21 cellular contexts compared by ENCODE assay signal in genomic region chr5:178323541-178323865, GRCh38.
A peak's percentile ranks its signal among the peaks of the same experiment; 100 is the strongest.
DNase-seq lines count a peak whose midpoint lies in the region; ATAC-seq and TF ChIP-seq lines count a peak whose summit lies in the region.
"Had no signal": no experiment of that assay in that cellular context is flagged by ENCODE, and none has a peak within 500 bp of the region (broad histone marks: within the 10 kb centered on the region; RNA-seq: fewer than 3 reads in every experiment).

No MANE protein-coding gene starts in this region.

- H3K27ac Mint-ChIP-seq in chondrocyte (ENCODE audit: unreplicated experiment), result no peak overlapping the region
- H3K27ac Mint-ChIP-seq: activated CD8-positive, alpha-beta T cell treated with anti-CD3 and anti-CD28 coated beads, Interleukin-2, amount 10 ng/mL, durations not matched to agents 7 days and 5 days had no signal

- H3K9me3 ChIP-seq in upper lobe of right lung, result no peaks in the 10 kb centered on the region
- H3K9me3 ChIP-seq: ascending aorta, Caco-2, left ventricle myocardium inferior, neutrophil, testis had no signal

- DNase-seq in chondrocyte (ENCODE audit: low spot score), result peak; percentile 56
- peak; percentile 37 for DNase-seq in upper lobe of right lung
- no peak for DNase-seq in stimulated activated CD4-positive, alpha-beta T cell treated with anti-CD3 and anti-CD28 coated beads, Interleukin-12 subunit alpha, Interleukin-12 subunit beta, amount 100 ng/mL, for 4 hours
- no peak for DNase-seq in superior temporal gyrus (ENCODE audit: extremely low spot score)
- DNase-seq in middle frontal gyrus (ENCODE audit: extremely low spot score, low spot score), result no peak
- DNase-seq: activated CD4-positive, CD25-positive, alpha-beta regulatory T cell; activated CD8-positive, alpha-beta T cell treated with anti-CD3 and anti-CD28 coated beads, Interleukin-2, amount 10 ng/mL, durations not matched to agents 7 days and 5 days; activated naive CD4-positive, alpha-beta T cell treated with anti-CD3 and anti-CD28 coated beads, Interleukin-2, amount 50 U/mL, for 16 hours; activated T-cell treated with anti-CD3 and anti-CD28 coated beads, Interleukin-2, amount 50 U/mL, for 4 hours; Caco-2; EL; left ventricle myocardium inferior; MM.1S; NCI-H1436 treated with DMSO at 0.1 percent for 48 hours; PC-9; testis had no signal

- ATAC-seq in GM19025 (IDR thresholded peaks at IDR 0.05; ENCODE audit: low read depth, unreplicated experiment), result peak; percentile 24
- peak; percentile 39 for ATAC-seq in GM21717 (IDR thresholded peaks at IDR 0.05; ENCODE audit: unreplicated experiment)
- ATAC-seq in upper lobe of right lung, result no peak
- ATAC-seq: activated CD8-positive, alpha-beta T cell treated with anti-CD3 and anti-CD28 coated beads, Interleukin-2, amount 10 ng/mL, durations not matched to agents 7 days and 5 days; activated T-cell treated with anti-CD3 and anti-CD28 coated beads, Interleukin-2, amount 50 U/mL, for 4 hours had no signal

- no peaks in the 10 kb centered on the region for H3K9me3 Mint-ChIP-seq in chondrocyte (ENCODE audit: low read depth)
- H3K9me3 Mint-ChIP-seq: activated T-cell treated with anti-CD3 and anti-CD28 coated beads, Interleukin-2, amount 50 U/mL, for 4 hours had no signal

- no peaks in the 10 kb centered on the region for H3K27me3 ChIP-seq in upper lobe of right lung
- H3K27me3 ChIP-seq: ascending aorta, neutrophil, SJSA1, testis had no signal

- no peaks in the 10 kb centered on the region for H3K36me3 ChIP-seq in upper lobe of right lung
- H3K36me3 ChIP-seq: ascending aorta, left ventricle myocardium inferior, neutrophil, SJSA1 had no signal

- no peak overlapping the region for H3K4me3 ChIP-seq in upper lobe of right lung
- H3K4me3 ChIP-seq: ascending aorta, left ventricle myocardium inferior, PC-9, SJSA1, testis had no signal

- peaks cover 16% of the 10 kb centered on the region for H3K4me1 ChIP-seq in upper lobe of right lung
- H3K4me1 ChIP-seq: ascending aorta, Caco-2, SJSA1, testis had no signal

- no peaks in the 10 kb centered on the region for H3K4me1 Mint-ChIP-seq in chondrocyte (ENCODE audit: low read depth)

- TF ChIP-seq CTCF in chondrocyte (IDR thresholded peaks at IDR 0.05) (no peak), upper lobe of right lung (IDR thresholded peaks at IDR 0.05) (no peak)

- no peak overlapping the region for H3K4me3 Mint-ChIP-seq in chondrocyte (ENCODE audit: unreplicated experiment)
- H3K4me3 Mint-ChIP-seq: activated CD8-positive, alpha-beta T cell treated with anti-CD3 and anti-CD28 coated beads, Interleukin-2, amount 10 ng/mL, durations not matched to agents 7 days and 5 days; activated T-cell treated with anti-CD3 and anti-CD28 coated beads, Interleukin-2, amount 50 U/mL, for 4 hours had no signal

- intact Hi-C loops in upper lobe of right lung (cut with DNase I), result no loop called here

- peaks cover 13% of the 10 kb centered on the region for H3K27me3 Mint-ChIP-seq in chondrocyte (ENCODE audit: low read depth)

- H3K36me3 Mint-ChIP-seq in chondrocyte (ENCODE audit: low read depth), result peaks cover 2% of the 10 kb centered on the region

- no peak overlapping the region for H3K27ac ChIP-seq in upper lobe of right lung
- H3K27ac ChIP-seq: ascending aorta, left ventricle myocardium inferior, neutrophil, PC-9, SJSA1, testis had no signal

Comparison
In these comparisons a context has a peak if more than half of its experiments do, and no peak if none do; other contexts are left out.
1. DNase-seq: peak in chondrocyte (single experiment) and upper lobe of right lung (single experiment); none in stimulated activated CD4-positive, alpha-beta T cell treated with anti-CD3 and anti-CD28 coated beads, Interleukin-12 subunit alpha, Interleukin-12 subunit beta, amount 100 ng/mL, for 4 hours (single experiment), superior temporal gyrus (single experiment) and middle frontal gyrus (single experiment).